ENCODE assay signal across 3 cellular contexts in the genomic region with DNA sequence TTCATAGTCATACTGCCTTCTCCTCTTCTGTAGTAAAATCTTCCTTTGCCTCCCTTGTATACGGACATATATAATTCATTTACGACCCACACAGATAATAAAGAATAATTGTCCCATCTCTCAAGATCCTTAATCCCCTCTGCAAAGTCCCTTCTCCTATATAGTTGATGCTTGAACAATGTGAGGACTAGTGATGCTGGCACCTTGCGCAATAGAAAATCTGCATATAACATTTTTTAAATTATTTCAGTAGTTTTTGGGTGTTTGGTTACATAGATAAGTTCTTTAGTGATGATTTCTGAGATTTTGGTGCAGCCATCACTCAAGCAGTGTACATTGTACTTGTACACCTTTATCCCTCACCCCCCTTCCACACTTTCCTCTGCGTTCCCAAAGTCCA.
A peak's percentile ranks its signal among the peaks of the same experiment; 100 is the strongest.
TF ChIP-seq lines count a peak whose summit lies in the region.

No MANE protein-coding gene starts in this region.

TF ChIP-seq in HepG2, 621 proteins besides CTCF, POLR2A, EP300 and RAD21:
- TF ChIP-seq KAT2B (IDR thresholded peaks at IDR 0.05; ENCODE audit: borderline replicate concordance, low read depth, low read length): no peak
- no peak for TF ChIP-seq CENPT (CRISPR knock-in tag; IDR thresholded peaks at IDR 0.05; ENCODE audit: low read depth)
- no peak for TF ChIP-seq ZNF281 (CRISPR knock-in tag; IDR thresholded peaks at IDR 0.05; ENCODE audit: borderline replicate concordance)
- TF ChIP-seq, protein P1, sequence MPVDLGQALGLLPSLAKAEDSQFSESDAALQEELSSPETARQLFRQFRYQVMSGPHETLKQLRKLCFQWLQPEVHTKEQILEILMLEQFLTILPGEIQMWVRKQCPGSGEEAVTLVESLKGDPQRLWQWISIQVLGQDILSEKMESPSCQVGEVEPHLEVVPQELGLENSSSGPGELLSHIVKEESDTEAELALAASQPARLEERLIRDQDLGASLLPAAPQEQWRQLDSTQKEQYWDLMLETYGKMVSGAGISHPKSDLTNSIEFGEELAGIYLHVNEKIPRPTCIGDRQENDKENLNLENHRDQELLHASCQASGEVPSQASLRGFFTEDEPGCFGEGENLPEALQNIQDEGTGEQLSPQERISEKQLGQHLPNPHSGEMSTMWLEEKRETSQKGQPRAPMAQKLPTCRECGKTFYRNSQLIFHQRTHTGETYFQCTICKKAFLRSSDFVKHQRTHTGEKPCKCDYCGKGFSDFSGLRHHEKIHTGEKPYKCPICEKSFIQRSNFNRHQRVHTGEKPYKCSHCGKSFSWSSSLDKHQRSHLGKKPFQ (CRISPR knock-in tag; IDR thresholded peaks at IDR 0.05; ENCODE audit: insufficient replicate concordance): no peak
- TF ChIP-seq CEBPB (IDR thresholded peaks at IDR 0.05; ENCODE audit: borderline replicate concordance, low read depth, low read length): 0 out of 2 replicates have a peak, but pooled peaks have one; percentile 19
- no peak for TF ChIP-seq NR3C1 (CRISPR knock-in tag; IDR thresholded peaks at IDR 0.05)
- TF ChIP-seq ISX (CRISPR knock-in tag; conservative IDR thresholded peaks at IDR 0.05): no peak

TF ChIP-seq in Ishikawa, 13 proteins besides CTCF, POLR2A, EP300 and RAD21:
- TF ChIP-seq CREB1 (IDR thresholded peaks at IDR 0.05; ENCODE audit: low read depth) (no peak), CEBPB (IDR thresholded peaks at IDR 0.05) (peak; percentile 59)

TF ChIP-seq in H1, 55 proteins besides CTCF, POLR2A, EP300 and RAD21:
- no peak for TF ChIP-seq RNF2 (IDR thresholded peaks at IDR 0.05; ENCODE audit: borderline replicate concordance, low read depth, low read length, missing control alignments, poor library complexity, severe bottlenecking)
- TF ChIP-seq CEBPB (IDR thresholded peaks at IDR 0.05; ENCODE audit: low read depth, low read length): peak; percentile 69; the same call in 1 of the 2 replicates
